8 cellular contexts compared by ENCODE assay signal in genomic region chr5:140725799-140726471, GRCh38. TPM values are rescaled to one million over a fixed set of nuclear protein-coding genes. Genes with fewer than 3 reads are reported as not detected.
DNase-seq lines count a peak whose midpoint lies in the region; ATAC-seq, FAIRE-seq and TF ChIP-seq lines count a peak whose summit lies in the region.

No MANE protein-coding gene starts in this region.

- ATAC-seq in HG02571 (IDR thresholded peaks at IDR 0.05; ENCODE audit: unreplicated experiment): peak; percentile 87

- CTCF ChIA-PET in activated CD4-positive, alpha-beta memory T cell treated with anti-CD3 and anti-CD28 coated beads for 36 hours (lab: Charles Lee): interaction anchor here (0.9 to 2.1 kb wide), 6 partner anchors 15 to 481 kb away, joined by 3 to 9 read pairs (median 6); no protein-coding TSS in a partner anchor

- H3K4me3 Mint-ChIP-seq in activated CD4-positive, alpha-beta memory T cell treated with anti-CD3 and anti-CD28 coated beads for 36 hours: peak overlapping the region; percentile 80
- peak overlapping the region; percentile 62 for H3K4me3 Mint-ChIP-seq in mesothelial cell of epicardium

- TF ChIP-seq CTCF in mesothelial cell of epicardium (IDR thresholded peaks at IDR 0.05; ENCODE audit: unreplicated experiment): no peak

- peak; percentile 42 for FAIRE-seq in GM12892 (lab: Jason Lieb, UNC)

- H3K9me3 Mint-ChIP-seq in activated CD4-positive, alpha-beta memory T cell treated with anti-CD3 and anti-CD28 coated beads for 36 hours: no peaks in the 10 kb centered on the region
- H3K9me3 Mint-ChIP-seq in mesothelial cell of epicardium: no peaks in the 10 kb centered on the region

- DNase-seq in GM12892 (ENCODE audit: insufficient read length) (peak; percentile 10), NCI-H1694 treated with DMSO at 0.1 percent for 48 hours (lab: John Stamatoyannopoulos, UW) (peak; percentile 7), mesothelial cell of epicardium (ENCODE audit: low spot score in 2 of 2, unreplicated experiment in 2 of 2) (peak; percentile 25 to 43), occipital lobe (lab: John Stamatoyannopoulos, UW) (no peak)
- peak; percentile 90 for DNase-seq in activated CD4-positive, alpha-beta memory T cell treated with anti-CD3 and anti-CD28 coated beads for 36 hours
- peak; percentile 35 for DNase-seq in effector CD4-positive, alpha-beta T cell
- peak; percentile 50 to 60 for DNase-seq in stimulated activated CD8-positive, alpha-beta memory T cell treated with anti-CD3 and anti-CD28 coated beads, Interleukin-7, amount 100 ng/mL, for 4 hours (ENCODE audit: low read depth in 2 of 2)

- POLR2A ChIA-PET in activated CD4-positive, alpha-beta memory T cell treated with anti-CD3 and anti-CD28 coated beads for 36 hours (lab: Charles Lee): interaction anchor here (0.5 to 1.8 kb wide), 5 partner anchors 15 to 380 kb away, joined by 3 to 8 read pairs (median 4); partner anchors contain the start of genes HARS1 and HARS2

- peaks cover 8% of the 10 kb centered on the region for H3K4me1 Mint-ChIP-seq in activated CD4-positive, alpha-beta memory T cell treated with anti-CD3 and anti-CD28 coated beads for 36 hours (ENCODE audit: low read depth)
- H3K4me1 Mint-ChIP-seq in mesothelial cell of epicardium: peaks cover 2% of the 10 kb centered on the region

- TF ChIP-seq POLR2A in GM12892 (IDR thresholded peaks at IDR 0.05; ENCODE audit: low read depth, low read length): no peak

- intact Hi-C loops in activated CD4-positive, alpha-beta memory T cell treated with anti-CD3 and anti-CD28 coated beads for 36 hours (cut with micrococcal nuclease): loop anchor here (1.0 kb wide), 2 partner anchors 8 to 15 kb away; no protein-coding TSS in a partner anchor

- peaks cover 18% of the 10 kb centered on the region for H3K27me3 Mint-ChIP-seq in activated CD4-positive, alpha-beta memory T cell treated with anti-CD3 and anti-CD28 coated beads for 36 hours
- peaks cover 24% of the 10 kb centered on the region for H3K27me3 Mint-ChIP-seq in mesothelial cell of epicardium (ENCODE audit: low read depth)

- H3K36me3 Mint-ChIP-seq in activated CD4-positive, alpha-beta memory T cell treated with anti-CD3 and anti-CD28 coated beads for 36 hours: peaks cover 2% of the 10 kb centered on the region
- no peaks in the 10 kb centered on the region for H3K36me3 Mint-ChIP-seq in mesothelial cell of epicardium

- H3K27ac Mint-ChIP-seq in activated CD4-positive, alpha-beta memory T cell treated with anti-CD3 and anti-CD28 coated beads for 36 hours: peak overlapping the region; percentile 79
- no peak overlapping the region for H3K27ac Mint-ChIP-seq in mesothelial cell of epicardium

RNA-seq across cellular contexts. Expression of gene ZMAT2, which starts 25.7 kb away (rescaled TPM):
- polyA plus RNA-seq in GM12892 (2012; ENCODE audit: missing spikeins): 73.4 TPM
- 10 to 100 TPM; 51.4 to 53.4 TPM for total RNA-seq in activated CD4-positive, alpha-beta memory T cell treated with anti-CD3 and anti-CD28 coated beads for 36 hours
- total RNA-seq in mesothelial cell of epicardium: 49.8 to 52.2 TPM (median 50.7 TPM) in 3 replicates
- total RNA-seq in occipital lobe: 47.1 TPM

RNA-seq across cellular contexts. Expression of gene HARS2, which starts 34.7 kb away (rescaled TPM):
- polyA plus RNA-seq in GM12892 (2012; ENCODE audit: missing spikeins): 22.3 TPM
- 10 to 100 TPM; 26.9 to 28.9 TPM for total RNA-seq in activated CD4-positive, alpha-beta memory T cell treated with anti-CD3 and anti-CD28 coated beads for 36 hours
- total RNA-seq in mesothelial cell of epicardium (32.4 to 35.6 TPM (median 33.5 TPM) in 3 replicates), occipital lobe (31.0 TPM)

RNA-seq across cellular contexts. Expression of gene HARS1, which starts 34.8 kb away (rescaled TPM):
- 55.6 TPM for polyA plus RNA-seq in GM12892 (2012; ENCODE audit: missing spikeins)
- 10 to 100 TPM; 91.1 to 91.7 TPM for total RNA-seq in activated CD4-positive, alpha-beta memory T cell treated with anti-CD3 and anti-CD28 coated beads for 36 hours
- total RNA-seq in mesothelial cell of epicardium (73.7 to 77.2 TPM (median 76.9 TPM) in 3 replicates), occipital lobe (70.7 TPM)

RNA-seq across cellular contexts. Expression of gene DND1, which starts 52.6 kb away (rescaled TPM):
- not detected for polyA plus RNA-seq in GM12892 (2012; ENCODE audit: missing spikeins)
- 1 to 10 TPM; 2.3 to 2.5 TPM for total RNA-seq in activated CD4-positive, alpha-beta memory T cell treated with anti-CD3 and anti-CD28 coated beads for 36 hours
- total RNA-seq in mesothelial cell of epicardium: 3.3 to 3.9 TPM (median 3.5 TPM) in 3 replicates
- total RNA-seq in occipital lobe: 0.31 TPM
